Comparison of ENCODE assay signal across 1 cellular context in the genomic region with DNA sequence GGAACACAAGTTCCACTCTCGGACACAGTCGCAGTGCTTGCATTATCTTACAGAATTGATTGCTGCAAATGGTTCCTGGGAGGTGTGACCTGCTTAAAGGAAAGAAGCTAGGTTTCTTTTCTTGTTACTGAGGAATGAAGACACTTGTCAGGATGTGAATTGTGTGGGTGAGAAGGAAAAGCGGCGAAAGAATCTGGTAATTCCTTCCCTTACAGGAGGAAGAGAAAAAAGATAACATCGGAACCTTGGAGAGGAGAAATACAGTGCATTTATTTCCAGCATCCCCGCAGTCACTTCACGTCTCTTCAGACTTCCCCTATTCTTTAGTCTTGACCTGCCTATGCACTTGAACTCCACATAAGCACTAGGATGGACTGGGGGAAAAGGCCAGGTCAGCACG.
TF ChIP-seq lines count a peak whose summit lies in the region.

No MANE protein-coding gene starts in this region.

TF ChIP-seq in SK-N-SH, 30 proteins besides CTCF, POLR2A, EP300 and RAD21 (continued from another document):
- TF ChIP-seq, protein P1, sequence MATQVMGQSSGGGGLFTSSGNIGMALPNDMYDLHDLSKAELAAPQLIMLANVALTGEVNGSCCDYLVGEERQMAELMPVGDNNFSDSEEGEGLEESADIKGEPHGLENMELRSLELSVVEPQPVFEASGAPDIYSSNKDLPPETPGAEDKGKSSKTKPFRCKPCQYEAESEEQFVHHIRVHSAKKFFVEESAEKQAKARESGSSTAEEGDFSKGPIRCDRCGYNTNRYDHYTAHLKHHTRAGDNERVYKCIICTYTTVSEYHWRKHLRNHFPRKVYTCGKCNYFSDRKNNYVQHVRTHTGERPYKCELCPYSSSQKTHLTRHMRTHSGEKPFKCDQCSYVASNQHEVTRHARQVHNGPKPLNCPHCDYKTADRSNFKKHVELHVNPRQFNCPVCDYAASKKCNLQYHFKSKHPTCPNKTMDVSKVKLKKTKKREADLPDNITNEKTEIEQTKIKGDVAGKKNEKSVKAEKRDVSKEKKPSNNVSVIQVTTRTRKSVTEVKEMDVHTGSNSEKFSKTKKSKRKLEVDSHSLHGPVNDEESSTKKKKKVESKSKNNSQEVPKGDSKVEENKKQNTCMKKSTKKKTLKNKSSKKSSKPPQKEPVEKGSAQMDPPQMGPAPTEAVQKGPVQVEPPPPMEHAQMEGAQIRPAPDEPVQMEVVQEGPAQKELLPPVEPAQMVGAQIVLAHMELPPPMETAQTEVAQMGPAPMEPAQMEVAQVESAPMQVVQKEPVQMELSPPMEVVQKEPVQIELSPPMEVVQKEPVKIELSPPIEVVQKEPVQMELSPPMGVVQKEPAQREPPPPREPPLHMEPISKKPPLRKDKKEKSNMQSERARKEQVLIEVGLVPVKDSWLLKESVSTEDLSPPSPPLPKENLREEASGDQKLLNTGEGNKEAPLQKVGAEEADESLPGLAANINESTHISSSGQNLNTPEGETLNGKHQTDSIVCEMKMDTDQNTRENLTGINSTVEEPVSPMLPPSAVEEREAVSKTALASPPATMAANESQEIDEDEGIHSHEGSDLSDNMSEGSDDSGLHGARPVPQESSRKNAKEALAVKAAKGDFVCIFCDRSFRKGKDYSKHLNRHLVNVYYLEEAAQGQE (IDR thresholded peaks at IDR 0.05; ENCODE audit: low read depth, low read length), result no peak
- no peak for TF ChIP-seq SIN3A (IDR thresholded peaks at IDR 0.05; ENCODE audit: borderline replicate concordance, low read depth, low read length)
- TF ChIP-seq JUND (IDR thresholded peaks at IDR 0.05), result no peak
- TF ChIP-seq, protein P2, sequence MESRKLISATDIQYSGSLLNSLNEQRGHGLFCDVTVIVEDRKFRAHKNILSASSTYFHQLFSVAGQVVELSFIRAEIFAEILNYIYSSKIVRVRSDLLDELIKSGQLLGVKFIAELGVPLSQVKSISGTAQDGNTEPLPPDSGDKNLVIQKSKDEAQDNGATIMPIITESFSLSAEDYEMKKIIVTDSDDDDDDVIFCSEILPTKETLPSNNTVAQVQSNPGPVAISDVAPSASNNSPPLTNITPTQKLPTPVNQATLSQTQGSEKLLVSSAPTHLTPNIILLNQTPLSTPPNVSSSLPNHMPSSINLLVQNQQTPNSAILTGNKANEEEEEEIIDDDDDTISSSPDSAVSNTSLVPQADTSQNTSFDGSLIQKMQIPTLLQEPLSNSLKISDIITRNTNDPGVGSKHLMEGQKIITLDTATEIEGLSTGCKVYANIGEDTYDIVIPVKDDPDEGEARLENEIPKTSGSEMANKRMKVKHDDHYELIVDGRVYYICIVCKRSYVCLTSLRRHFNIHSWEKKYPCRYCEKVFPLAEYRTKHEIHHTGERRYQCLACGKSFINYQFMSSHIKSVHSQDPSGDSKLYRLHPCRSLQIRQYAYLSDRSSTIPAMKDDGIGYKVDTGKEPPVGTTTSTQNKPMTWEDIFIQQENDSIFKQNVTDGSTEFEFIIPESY (IDR thresholded peaks at IDR 0.05; ENCODE audit: borderline replicate concordance, low read depth), result no peak
- TF ChIP-seq GATA2 (CRISPR knock-in tag; IDR thresholded peaks at IDR 0.05), result no peak
- no peak for TF ChIP-seq RFX5 (IDR thresholded peaks at IDR 0.05; ENCODE audit: low read length)
- no peak for TF ChIP-seq RXRA (IDR thresholded peaks at IDR 0.05; ENCODE audit: borderline replicate concordance, low read depth)
- no peak for TF ChIP-seq NRF1 (IDR thresholded peaks at IDR 0.05; ENCODE audit: low read depth, low read length)
- TF ChIP-seq CHD2 (IDR thresholded peaks at IDR 0.05; ENCODE audit: low read length, partially characterized antibody), result no peak
- no peak for TF ChIP-seq SMC3 (IDR thresholded peaks at IDR 0.05; ENCODE audit: low read depth, low read length)
- TF ChIP-seq, protein P3, sequence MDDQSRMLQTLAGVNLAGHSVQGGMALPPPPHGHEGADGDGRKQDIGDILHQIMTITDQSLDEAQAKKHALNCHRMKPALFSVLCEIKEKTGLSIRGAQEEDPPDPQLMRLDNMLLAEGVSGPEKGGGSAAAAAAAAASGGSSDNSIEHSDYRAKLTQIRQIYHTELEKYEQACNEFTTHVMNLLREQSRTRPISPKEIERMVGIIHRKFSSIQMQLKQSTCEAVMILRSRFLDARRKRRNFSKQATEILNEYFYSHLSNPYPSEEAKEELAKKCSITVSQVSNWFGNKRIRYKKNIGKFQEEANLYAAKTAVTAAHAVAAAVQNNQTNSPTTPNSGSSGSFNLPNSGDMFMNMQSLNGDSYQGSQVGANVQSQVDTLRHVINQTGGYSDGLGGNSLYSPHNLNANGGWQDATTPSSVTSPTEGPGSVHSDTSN (IDR thresholded peaks at IDR 0.05), result no peak
- TF ChIP-seq, protein P4, sequence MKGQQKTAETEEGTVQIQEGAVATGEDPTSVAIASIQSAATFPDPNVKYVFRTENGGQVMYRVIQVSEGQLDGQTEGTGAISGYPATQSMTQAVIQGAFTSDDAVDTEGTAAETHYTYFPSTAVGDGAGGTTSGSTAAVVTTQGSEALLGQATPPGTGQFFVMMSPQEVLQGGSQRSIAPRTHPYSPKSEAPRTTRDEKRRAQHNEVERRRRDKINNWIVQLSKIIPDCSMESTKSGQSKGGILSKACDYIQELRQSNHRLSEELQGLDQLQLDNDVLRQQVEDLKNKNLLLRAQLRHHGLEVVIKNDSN (IDR thresholded peaks at IDR 0.05; ENCODE audit: borderline replicate concordance, low read depth), result no peak
- no peak for TF ChIP-seq RCOR1 (IDR thresholded peaks at IDR 0.05; ENCODE audit: low read length)
- no peak for TF ChIP-seq TCF12 (IDR thresholded peaks at IDR 0.05)
- no peak for TF ChIP-seq EZH2phosphoT487 (IDR thresholded peaks at IDR 0.05; ENCODE audit: borderline replicate concordance, low read depth)
- TF ChIP-seq, protein P5, sequence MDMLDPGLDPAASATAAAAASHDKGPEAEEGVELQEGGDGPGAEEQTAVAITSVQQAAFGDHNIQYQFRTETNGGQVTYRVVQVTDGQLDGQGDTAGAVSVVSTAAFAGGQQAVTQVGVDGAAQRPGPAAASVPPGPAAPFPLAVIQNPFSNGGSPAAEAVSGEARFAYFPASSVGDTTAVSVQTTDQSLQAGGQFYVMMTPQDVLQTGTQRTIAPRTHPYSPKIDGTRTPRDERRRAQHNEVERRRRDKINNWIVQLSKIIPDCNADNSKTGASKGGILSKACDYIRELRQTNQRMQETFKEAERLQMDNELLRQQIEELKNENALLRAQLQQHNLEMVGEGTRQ (IDR thresholded peaks at IDR 0.05; ENCODE audit: borderline replicate concordance, low read depth, low read length), result no peak
